1 cellular context compared by ENCODE assay signal in the genomic region with DNA sequence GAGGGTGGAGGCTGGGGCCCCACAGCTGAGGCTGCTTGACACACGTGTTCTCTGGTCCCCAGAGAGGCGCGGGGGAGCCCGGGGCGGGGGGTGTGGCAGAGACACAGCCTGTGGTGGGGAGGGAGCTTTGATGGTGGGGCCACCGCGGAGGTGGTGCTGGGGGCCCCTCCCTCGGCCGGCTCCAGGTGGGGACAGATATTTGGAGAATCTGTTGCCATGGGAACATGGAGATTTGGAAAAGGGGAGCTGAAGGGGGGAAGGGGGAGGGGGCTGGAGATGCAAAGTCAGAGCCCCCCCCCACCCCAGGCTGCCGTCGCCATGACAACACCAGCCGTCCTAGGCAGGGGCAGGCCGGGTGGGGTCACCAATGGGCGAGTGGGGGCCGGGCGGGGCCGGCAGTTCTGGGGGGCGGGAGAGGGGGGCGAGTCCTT.
TF ChIP-seq lines count a peak whose summit lies in the region.

No MANE protein-coding gene starts in this region.

TF ChIP-seq in H1, 55 proteins besides CTCF, POLR2A, EP300 and RAD21:
- no peak for TF ChIP-seq GTF2F1 (IDR thresholded peaks at IDR 0.05; ENCODE audit: borderline replicate concordance, low read depth, low read length)
- no peak for TF ChIP-seq KDM4A (IDR thresholded peaks at IDR 0.05; ENCODE audit: low read depth, low read length, severe bottlenecking)
- TF ChIP-seq, protein P1, sequence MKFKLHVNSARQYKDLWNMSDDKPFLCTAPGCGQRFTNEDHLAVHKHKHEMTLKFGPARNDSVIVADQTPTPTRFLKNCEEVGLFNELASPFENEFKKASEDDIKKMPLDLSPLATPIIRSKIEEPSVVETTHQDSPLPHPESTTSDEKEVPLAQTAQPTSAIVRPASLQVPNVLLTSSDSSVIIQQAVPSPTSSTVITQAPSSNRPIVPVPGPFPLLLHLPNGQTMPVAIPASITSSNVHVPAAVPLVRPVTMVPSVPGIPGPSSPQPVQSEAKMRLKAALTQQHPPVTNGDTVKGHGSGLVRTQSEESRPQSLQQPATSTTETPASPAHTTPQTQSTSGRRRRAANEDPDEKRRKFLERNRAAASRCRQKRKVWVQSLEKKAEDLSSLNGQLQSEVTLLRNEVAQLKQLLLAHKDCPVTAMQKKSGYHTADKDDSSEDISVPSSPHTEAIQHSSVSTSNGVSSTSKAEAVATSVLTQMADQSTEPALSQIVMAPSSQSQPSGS (IDR thresholded peaks at IDR 0.05; ENCODE audit: low read length), result no peak
- no peak for TF ChIP-seq NRF1 (IDR thresholded peaks at IDR 0.05; ENCODE audit: low read depth, low read length)
- no peak for TF ChIP-seq TAF7 (optimal IDR thresholded peaks at IDR 0.05; ENCODE audit: borderline replicate concordance, low read depth, low read length)
- TF ChIP-seq POU5F1 (IDR thresholded peaks at IDR 0.05; ENCODE audit: low read depth, low read length), result no peak
- no peak for TF ChIP-seq SAP30 (IDR thresholded peaks at IDR 0.05; ENCODE audit: insufficient read depth, insufficient replicate concordance, low read length)
- TF ChIP-seq ZNF274 (IDR thresholded peaks at IDR 0.05; ENCODE audit: borderline replicate concordance, extremely low read depth, low read length), result no peak
- no peak for TF ChIP-seq SIX5 (IDR thresholded peaks at IDR 0.05; ENCODE audit: low read depth, low read length)
- TF ChIP-seq CBX8 (IDR thresholded peaks at IDR 0.05; ENCODE audit: borderline replicate concordance, low read depth, low read length), result no peak
- no peak for TF ChIP-seq SP1 (IDR thresholded peaks at IDR 0.05; ENCODE audit: low read depth, low read length)
- TF ChIP-seq, protein P2, sequence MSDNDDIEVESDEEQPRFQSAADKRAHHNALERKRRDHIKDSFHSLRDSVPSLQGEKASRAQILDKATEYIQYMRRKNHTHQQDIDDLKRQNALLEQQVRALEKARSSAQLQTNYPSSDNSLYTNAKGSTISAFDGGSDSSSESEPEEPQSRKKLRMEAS (IDR thresholded peaks at IDR 0.05), result no peak
- no peak for TF ChIP-seq POLR2AphosphoS5 (IDR thresholded peaks at IDR 0.05; ENCODE audit: low read depth, low read length)
